Comparison of ENCODE assay signal across 8 cellular contexts in genomic region chr14:56579345-56580316, GRCh38. TPM values are rescaled to one million over a fixed set of nuclear protein-coding genes. Genes with fewer than 3 reads are reported as not detected.
A peak's percentile ranks its signal among the peaks of the same experiment; 100 is the strongest.
DNase-seq lines count a peak whose midpoint lies in the region; ATAC-seq and TF ChIP-seq lines count a peak whose summit lies in the region.

Gene TMEM260 (plus strand): TSS chr14:56579798. CDS start chr14:56579915, 117 bp downstream.

- ATAC-seq in GM18498 (IDR thresholded peaks at IDR 0.05; ENCODE audit: unreplicated experiment) (peak; percentile 95), HG02885 (IDR thresholded peaks at IDR 0.05; ENCODE audit: poor library complexity, unreplicated experiment) (peak; percentile 88), right cardiac atrium (peak; percentile 97 to 98)

- H3K27me3 ChIP-seq in right cardiac atrium (ENCODE audit: control insufficient read depth, insufficient read depth) (no peaks in the 10 kb centered on the region), uterus (no peaks in the 10 kb centered on the region)

- peak in 1 of 2 donors; percentile 74 for TF ChIP-seq POLR2A in uterus (IDR thresholded peaks at IDR 0.05)

- no peaks in the 10 kb centered on the region for H3K9me3 ChIP-seq in right cardiac atrium (ENCODE audit: control insufficient read depth, low read length)
- H3K9me3 ChIP-seq in uterus = no peaks in the 10 kb centered on the region

- H3K27ac ChIP-seq in angular gyrus (ENCODE audit: low read depth, low read length) = peak within 1 kb of the TSS; percentile 95
- H3K27ac ChIP-seq in right cardiac atrium (ENCODE audit: low read length) = peak within 1 kb of the TSS; percentile 76
- peak within 1 kb of the TSS; percentile 79 to 82 for H3K27ac ChIP-seq in uterus

- H3K4me3 ChIP-seq in right cardiac atrium (ENCODE audit: low read length) (peak within 1 kb of the TSS; percentile 94), uterus (peak within 1 kb of the TSS; percentile 52 to 92)

- TF ChIP-seq CTCF in uterus (IDR thresholded peaks at IDR 0.05) = peak; percentile 76 to 93 (median 86)

- intact Hi-C loops in right cardiac atrium (cut with DNase I) (no loop called here), uterus (cut with DNase I; ENCODE audit: low total_unique reads) (no loop called here)

- peaks cover 2% of the 10 kb centered on the region for H3K4me1 ChIP-seq in right cardiac atrium (ENCODE audit: control insufficient read depth, insufficient read depth, low read length)
- H3K4me1 ChIP-seq in uterus = peaks cover 0 to 9% of the 10 kb centered on the region in 2 donors

- DNase-seq in NCI-H1694 (lab: John Stamatoyannopoulos, UW) (peak; percentile 90), T-helper 2 cell (peak; percentile 79 to 92 (median 85)), right cardiac atrium (peak; percentile 81 to 93 (median 93)), pulmonary artery endothelial cell (ENCODE audit: low read depth, low spot score) (peak; percentile 64), uterus (peak; percentile 79 to 86)

- no peaks in the 10 kb centered on the region for H3K36me3 ChIP-seq in uterus

- WGBS in right cardiac atrium = under 1% methylated on average over 64 of the region's 64 CpGs

RNA-seq across cellular contexts. Expression of gene TMEM260, which starts in this region (rescaled TPM):
- total RNA-seq in right cardiac atrium (1 to 10 TPM; 7.0 to 8.9 (median 8.1) TPM), pulmonary artery endothelial cell (10.3 and 11.6 TPM in 2 replicates), uterus (10 to 100 TPM in 3 of 4 donors, 1 to 10 TPM in 1; 6.9 to 35.9 (median 24.4) TPM)
- 3.5 TPM for polyA plus RNA-seq in right cardiac atrium

Comparison
In these comparisons a context has a peak if more than half of its experiments do, and no peak if none do; other contexts are left out.
1. Peak in every context shown above with its lines: DNase-seq, ATAC-seq, H3K4me3 ChIP-seq and H3K27ac ChIP-seq.